Comparison of ENCODE assay signal across 8 cellular contexts in genomic region chr16:8963825-8964441, GRCh38. TPM values are rescaled to one million over a fixed set of nuclear protein-coding genes. Genes with fewer than 3 reads are reported as not detected.
A peak's percentile ranks its signal among the peaks of the same experiment; 100 is the strongest.
DNase-seq lines count a peak whose midpoint lies in the region; ATAC-seq and TF ChIP-seq lines count a peak whose summit lies in the region.

Gene USP7 (minus strand): TSS chr16:8963906. CDS start chr16:8963285, 621 bp downstream.

- no peak for DNase-seq in GM12864 (ENCODE audit: low read depth)
- DNase-seq in NCI-H1092 treated with DMSO at 0.1 percent for 48 hours (lab: John Stamatoyannopoulos, UW): peak; percentile 84
- peak; percentile 13 to 73 for DNase-seq in SW 1271 (lab: John Stamatoyannopoulos, UW)
- peak; percentile 84 for DNase-seq in activated naive CD8-positive, alpha-beta T cell treated with anti-CD3 and anti-CD28 coated beads, Interleukin-2, amount 50 U/mL, for 16 hours (ENCODE audit: low read depth, low spot score)
- DNase-seq in cardiac muscle cell (ENCODE audit: low read depth in 1 of 2, low spot score in 1 of 2): peak; percentile 94 to 96
- DNase-seq in posterior cingulate gyrus: peak; percentile 81 to 98 (median 86)
- peak; percentile 94 for DNase-seq in type B pancreatic cell (ENCODE audit: extremely low spot score, unreplicated experiment)

- no peaks in the 10 kb centered on the region for H3K36me3 ChIP-seq in cardiac muscle cell

- peaks cover 28% of the 10 kb centered on the region for H3K4me1 ChIP-seq in cardiac muscle cell (ENCODE audit: low read depth)

- H3K27me3 Mint-ChIP-seq in type B pancreatic cell: peaks cover 16% of the 10 kb centered on the region

- H3K27me3 ChIP-seq in cardiac muscle cell: no peaks in the 10 kb centered on the region

- intact Hi-C loops in posterior cingulate gyrus (cut with DNase I): loop anchor here (2.0 kb wide), 1 partner anchor 127 kb away; the partner anchor contains the start of gene HAPSTR1

- H3K36me3 Mint-ChIP-seq in type B pancreatic cell: no peaks in the 10 kb centered on the region

- H3K27ac Mint-ChIP-seq in type B pancreatic cell: peak within 1 kb of the TSS; percentile 77

- peak; percentile 83 for ATAC-seq in HG02642 (IDR thresholded peaks at IDR 0.05; ENCODE audit: poor library complexity, unreplicated experiment)

- H3K4me3 Mint-ChIP-seq in type B pancreatic cell: peak within 1 kb of the TSS; percentile 89

- H3K27ac ChIP-seq in cardiac muscle cell: peak within 1 kb of the TSS; percentile 68

- no peaks in the 10 kb centered on the region for H3K9me3 ChIP-seq in cardiac muscle cell (ENCODE audit: low read depth)

- H3K9me3 Mint-ChIP-seq in type B pancreatic cell: no peaks in the 10 kb centered on the region

- TF ChIP-seq CTCF in GM12864 (IDR thresholded peaks at IDR 0.05; ENCODE audit: low read depth, low read length, missing control alignments) (no peak), cardiac muscle cell (IDR thresholded peaks at IDR 0.05; ENCODE audit: low read depth, low read length) (no peak), type B pancreatic cell (conservative IDR thresholded peaks at IDR 0.05) (no peak)

- H3K4me1 Mint-ChIP-seq in type B pancreatic cell (ENCODE audit: unreplicated experiment): peaks cover 40% of the 10 kb centered on the region

- H3K4me3 ChIP-seq in GM12864 (ENCODE audit: low read depth, low read length) (peak within 1 kb of the TSS; percentile 73), cardiac muscle cell (peak within 1 kb of the TSS; percentile 91)

RNA-seq across cellular contexts. Expression of gene USP7, which starts in this region (rescaled TPM):
- total RNA-seq in cardiac muscle cell (41.4 and 77.0 TPM in 2 replicates), type B pancreatic cell (ENCODE audit: low replicate concordance) (106 and 118 TPM in 2 replicates)
- polyA plus RNA-seq in cardiac muscle cell: 45.1 and 69.8 TPM in 2 replicates
